7 cellular contexts compared by ENCODE assay signal in genomic region chr1:248905662-248905948, GRCh38. TPM values are rescaled to one million over a fixed set of nuclear protein-coding genes. Genes with fewer than 3 reads are reported as not detected.
DNase-seq lines count a peak whose midpoint lies in the region; ATAC-seq and TF ChIP-seq lines count a peak whose summit lies in the region.

No MANE protein-coding gene starts in this region.

- no peak for DNase-seq in HFF-Myc (ENCODE audit: extremely low read depth, low read depth)
- no peak for DNase-seq in activated CD8-positive, alpha-beta T cell treated with anti-CD3 and anti-CD28 coated beads for 36 hours
- DNase-seq in stimulated activated naive B cell treated with anti-CD40 and anti-IgM and Interleukin-4, amounts not matched to agents 10 μg/mL and 1 μg/mL and 100 μg/mL, for 72 hours, result no peak
- no peak for DNase-seq in Kasumi-1 (lab: John Stamatoyannopoulos, UW)
- no peak for DNase-seq in NCI-H146 (lab: John Stamatoyannopoulos, UW)

- peak overlapping the region; percentile 53 for H3K4me3 ChIP-seq in HFF-Myc (replicated peaks; ENCODE audit: low read depth, low read length)
- peak overlapping the region; percentile 95 for H3K4me3 ChIP-seq in iPS-11a (ENCODE audit: low read depth, low read length)

- peaks cover 26% of the 10 kb centered on the region for H3K4me1 Mint-ChIP-seq in activated CD8-positive, alpha-beta T cell treated with anti-CD3 and anti-CD28 coated beads for 36 hours (ENCODE audit: low read depth)
- H3K4me1 Mint-ChIP-seq in stimulated activated naive B cell treated with anti-CD40 and anti-IgM and Interleukin-4, amounts not matched to agents 10 μg/mL and 1 μg/mL and 100 μg/mL, for 72 hours, result peaks cover 36 to 45% of the 10 kb centered on the region in 2 donors

- peak overlapping the region; percentile 80 for H3K4me3 Mint-ChIP-seq in activated CD8-positive, alpha-beta T cell treated with anti-CD3 and anti-CD28 coated beads for 36 hours
- peak overlapping the region; percentile 95 to 97 for H3K4me3 Mint-ChIP-seq in stimulated activated naive B cell treated with anti-CD40 and anti-IgM and Interleukin-4, amounts not matched to agents 10 μg/mL and 1 μg/mL and 100 μg/mL, for 72 hours

- H3K27me3 Mint-ChIP-seq in activated CD8-positive, alpha-beta T cell treated with anti-CD3 and anti-CD28 coated beads for 36 hours, result no peaks in the 10 kb centered on the region
- H3K27me3 Mint-ChIP-seq in stimulated activated naive B cell treated with anti-CD40 and anti-IgM and Interleukin-4, amounts not matched to agents 10 μg/mL and 1 μg/mL and 100 μg/mL, for 72 hours, result peaks cover 4% of the 10 kb centered on the region in 2 donors

- H3K36me3 Mint-ChIP-seq in activated CD8-positive, alpha-beta T cell treated with anti-CD3 and anti-CD28 coated beads for 36 hours (ENCODE audit: low read depth), result no peaks in the 10 kb centered on the region
- peaks cover 3 to 23% of the 10 kb centered on the region in 2 donors for H3K36me3 Mint-ChIP-seq in stimulated activated naive B cell treated with anti-CD40 and anti-IgM and Interleukin-4, amounts not matched to agents 10 μg/mL and 1 μg/mL and 100 μg/mL, for 72 hours

- intact Hi-C loops in activated CD8-positive, alpha-beta T cell treated with anti-CD3 and anti-CD28 coated beads for 36 hours (cut with micrococcal nuclease), result no loop called here

- CTCF ChIA-PET in activated CD8-positive, alpha-beta T cell treated with anti-CD3 and anti-CD28 coated beads for 36 hours (lab: Charles Lee), result interaction anchor here (1.6 kb wide), 1 partner anchor 20 kb away, joined by 6 read pairs; no protein-coding TSS in a partner anchor

- no peak for ATAC-seq in activated CD8-positive, alpha-beta T cell treated with anti-CD3 and anti-CD28 coated beads for 36 hours
- ATAC-seq in stimulated activated naive B cell treated with anti-CD40 and anti-IgM and Interleukin-4, amounts not matched to agents 10 μg/mL and 1 μg/mL and 100 μg/mL, for 72 hours (replicated peaks), result peak; percentile 10 to 12
- no peak for ATAC-seq in GM19452 (IDR thresholded peaks at IDR 0.05; ENCODE audit: unreplicated experiment)

- no peak for TF ChIP-seq CTCF in HFF-Myc (IDR thresholded peaks at IDR 0.05; ENCODE audit: low read depth, low read length, missing control alignments)
- no peak for TF ChIP-seq CTCF in activated CD8-positive, alpha-beta T cell treated with anti-CD3 and anti-CD28 coated beads for 36 hours (IDR thresholded peaks at IDR 0.05)

- H3K27ac Mint-ChIP-seq in activated CD8-positive, alpha-beta T cell treated with anti-CD3 and anti-CD28 coated beads for 36 hours, result peak overlapping the region; percentile 96
- H3K27ac Mint-ChIP-seq in stimulated activated naive B cell treated with anti-CD40 and anti-IgM and Interleukin-4, amounts not matched to agents 10 μg/mL and 1 μg/mL and 100 μg/mL, for 72 hours, result peak overlapping the region; percentile 99

- POLR2A ChIA-PET in activated CD8-positive, alpha-beta T cell treated with anti-CD3 and anti-CD28 coated beads for 36 hours (lab: Charles Lee), result interaction anchor here (1.0 kb wide), 3 partner anchors 8 to 66 kb away, joined by 3 read pairs; no protein-coding TSS in a partner anchor

- H3K9me3 Mint-ChIP-seq in activated CD8-positive, alpha-beta T cell treated with anti-CD3 and anti-CD28 coated beads for 36 hours, result no peaks in the 10 kb centered on the region
- no peaks in the 10 kb centered on the region for H3K9me3 Mint-ChIP-seq in stimulated activated naive B cell treated with anti-CD40 and anti-IgM and Interleukin-4, amounts not matched to agents 10 μg/mL and 1 μg/mL and 100 μg/mL, for 72 hours

RNA-seq across cellular contexts. Expression of gene PGBD2, which starts 0.4 kb away (rescaled TPM):
- 1 to 10 TPM; 3.2 to 3.4 TPM for total RNA-seq in activated CD8-positive, alpha-beta T cell treated with anti-CD3 and anti-CD28 coated beads for 36 hours

RNA-seq across cellular contexts. Expression of gene ZNF692, which starts 46.7 kb away (rescaled TPM):
- total RNA-seq in activated CD8-positive, alpha-beta T cell treated with anti-CD3 and anti-CD28 coated beads for 36 hours, result 10 to 100 TPM; 80.8 to 85.6 TPM

Comparison
In these comparisons a context has a peak if more than half of its experiments do, and no peak if none do; other contexts are left out.
1. ATAC-seq: peak in stimulated activated naive B cell treated with anti-CD40 and anti-IgM and Interleukin-4, amounts not matched to agents 10 μg/mL and 1 μg/mL and 100 μg/mL, for 72 hours (2 of 2); none in activated CD8-positive, alpha-beta T cell treated with anti-CD3 and anti-CD28 coated beads for 36 hours (single experiment) and GM19452 (single experiment).